ENCODE assay signal across 1 cellular context in genomic region chr18:9575558-9575957, GRCh38.
TF ChIP-seq lines count a peak whose summit lies in the region.

No MANE protein-coding gene starts in this region.

TF ChIP-seq in HepG2, 621 proteins besides CTCF, POLR2A, EP300 and RAD21 (continued from another document):
- TF ChIP-seq, protein P1, sequence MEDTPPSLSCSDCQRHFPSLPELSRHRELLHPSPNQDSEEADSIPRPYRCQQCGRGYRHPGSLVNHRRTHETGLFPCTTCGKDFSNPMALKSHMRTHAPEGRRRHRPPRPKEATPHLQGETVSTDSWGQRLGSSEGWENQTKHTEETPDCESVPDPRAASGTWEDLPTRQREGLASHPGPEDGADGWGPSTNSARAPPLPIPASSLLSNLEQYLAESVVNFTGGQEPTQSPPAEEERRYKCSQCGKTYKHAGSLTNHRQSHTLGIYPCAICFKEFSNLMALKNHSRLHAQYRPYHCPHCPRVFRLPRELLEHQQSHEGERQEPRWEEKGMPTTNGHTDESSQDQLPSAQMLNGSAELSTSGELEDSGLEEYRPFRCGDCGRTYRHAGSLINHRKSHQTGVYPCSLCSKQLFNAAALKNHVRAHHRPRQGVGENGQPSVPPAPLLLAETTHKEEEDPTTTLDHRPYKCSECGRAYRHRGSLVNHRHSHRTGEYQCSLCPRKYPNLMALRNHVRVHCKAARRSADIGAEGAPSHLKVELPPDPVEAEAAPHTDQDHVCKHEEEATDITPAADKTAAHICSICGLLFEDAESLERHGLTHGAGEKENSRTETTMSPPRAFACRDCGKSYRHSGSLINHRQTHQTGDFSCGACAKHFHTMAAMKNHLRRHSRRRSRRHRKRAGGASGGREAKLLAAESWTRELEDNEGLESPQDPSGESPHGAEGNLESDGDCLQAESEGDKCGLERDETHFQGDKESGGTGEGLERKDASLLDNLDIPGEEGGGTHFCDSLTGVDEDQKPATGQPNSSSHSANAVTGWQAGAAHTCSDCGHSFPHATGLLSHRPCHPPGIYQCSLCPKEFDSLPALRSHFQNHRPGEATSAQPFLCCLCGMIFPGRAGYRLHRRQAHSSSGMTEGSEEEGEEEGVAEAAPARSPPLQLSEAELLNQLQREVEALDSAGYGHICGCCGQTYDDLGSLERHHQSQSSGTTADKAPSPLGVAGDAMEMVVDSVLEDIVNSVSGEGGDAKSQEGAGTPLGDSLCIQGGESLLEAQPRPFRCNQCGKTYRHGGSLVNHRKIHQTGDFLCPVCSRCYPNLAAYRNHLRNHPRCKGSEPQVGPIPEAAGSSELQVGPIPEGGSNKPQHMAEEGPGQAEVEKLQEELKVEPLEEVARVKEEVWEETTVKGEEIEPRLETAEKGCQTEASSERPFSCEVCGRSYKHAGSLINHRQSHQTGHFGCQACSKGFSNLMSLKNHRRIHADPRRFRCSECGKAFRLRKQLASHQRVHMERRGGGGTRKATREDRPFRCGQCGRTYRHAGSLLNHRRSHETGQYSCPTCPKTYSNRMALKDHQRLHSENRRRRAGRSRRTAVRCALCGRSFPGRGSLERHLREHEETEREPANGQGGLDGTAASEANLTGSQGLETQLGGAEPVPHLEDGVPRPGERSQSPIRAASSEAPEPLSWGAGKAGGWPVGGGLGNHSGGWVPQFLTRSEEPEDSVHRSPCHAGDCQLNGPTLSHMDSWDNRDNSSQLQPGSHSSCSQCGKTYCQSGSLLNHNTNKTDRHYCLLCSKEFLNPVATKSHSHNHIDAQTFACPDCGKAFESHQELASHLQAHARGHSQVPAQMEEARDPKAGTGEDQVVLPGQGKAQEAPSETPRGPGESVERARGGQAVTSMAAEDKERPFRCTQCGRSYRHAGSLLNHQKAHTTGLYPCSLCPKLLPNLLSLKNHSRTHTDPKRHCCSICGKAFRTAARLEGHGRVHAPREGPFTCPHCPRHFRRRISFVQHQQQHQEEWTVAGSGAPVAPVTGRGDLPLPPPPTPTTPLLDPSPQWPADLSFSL (CRISPR knock-in tag; IDR thresholded peaks at IDR 0.05) = no peak
- peak; percentile 21; the same call in 1 of the 2 replicates for TF ChIP-seq ZNF652 (CRISPR knock-in tag; IDR thresholded peaks at IDR 0.05; ENCODE audit: borderline replicate concordance, low read depth)
- 0 out of 2 replicates have a peak, but pooled peaks have one; percentile 26 for TF ChIP-seq NR2F6 (IDR thresholded peaks at IDR 0.05)
- TF ChIP-seq NR2F6 (CRISPR knock-in tag; IDR thresholded peaks at IDR 0.05) = peak; percentile 72
- no peak for TF ChIP-seq NFIB (CRISPR knock-in tag; IDR thresholded peaks at IDR 0.05; ENCODE audit: borderline replicate concordance)
- TF ChIP-seq ZNF30 (CRISPR knock-in tag; IDR thresholded peaks at IDR 0.05) = no peak
- TF ChIP-seq, protein P2, sequence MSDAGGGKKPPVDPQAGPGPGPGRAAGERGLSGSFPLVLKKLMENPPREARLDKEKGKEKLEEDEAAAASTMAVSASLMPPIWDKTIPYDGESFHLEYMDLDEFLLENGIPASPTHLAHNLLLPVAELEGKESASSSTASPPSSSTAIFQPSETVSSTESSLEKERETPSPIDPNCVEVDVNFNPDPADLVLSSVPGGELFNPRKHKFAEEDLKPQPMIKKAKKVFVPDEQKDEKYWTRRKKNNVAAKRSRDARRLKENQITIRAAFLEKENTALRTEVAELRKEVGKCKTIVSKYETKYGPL (CRISPR knock-in tag; IDR thresholded peaks at IDR 0.05) = peak; percentile 92
- peak; percentile 54; the same call in 1 of the 2 replicates for TF ChIP-seq HMG20A (CRISPR knock-in tag; IDR thresholded peaks at IDR 0.05; ENCODE audit: borderline replicate concordance)
- TF ChIP-seq ZNF850 (CRISPR knock-in tag; conservative IDR thresholded peaks at IDR 0.05) = no peak
- TF ChIP-seq ZNF703 (CRISPR knock-in tag; IDR thresholded peaks at IDR 0.05; ENCODE audit: borderline replicate concordance) = no peak
- no peak for TF ChIP-seq ZNF414 (CRISPR knock-in tag; IDR thresholded peaks at IDR 0.05)
